Comparison of ENCODE assay signal across 21 cellular contexts in the genomic region with DNA sequence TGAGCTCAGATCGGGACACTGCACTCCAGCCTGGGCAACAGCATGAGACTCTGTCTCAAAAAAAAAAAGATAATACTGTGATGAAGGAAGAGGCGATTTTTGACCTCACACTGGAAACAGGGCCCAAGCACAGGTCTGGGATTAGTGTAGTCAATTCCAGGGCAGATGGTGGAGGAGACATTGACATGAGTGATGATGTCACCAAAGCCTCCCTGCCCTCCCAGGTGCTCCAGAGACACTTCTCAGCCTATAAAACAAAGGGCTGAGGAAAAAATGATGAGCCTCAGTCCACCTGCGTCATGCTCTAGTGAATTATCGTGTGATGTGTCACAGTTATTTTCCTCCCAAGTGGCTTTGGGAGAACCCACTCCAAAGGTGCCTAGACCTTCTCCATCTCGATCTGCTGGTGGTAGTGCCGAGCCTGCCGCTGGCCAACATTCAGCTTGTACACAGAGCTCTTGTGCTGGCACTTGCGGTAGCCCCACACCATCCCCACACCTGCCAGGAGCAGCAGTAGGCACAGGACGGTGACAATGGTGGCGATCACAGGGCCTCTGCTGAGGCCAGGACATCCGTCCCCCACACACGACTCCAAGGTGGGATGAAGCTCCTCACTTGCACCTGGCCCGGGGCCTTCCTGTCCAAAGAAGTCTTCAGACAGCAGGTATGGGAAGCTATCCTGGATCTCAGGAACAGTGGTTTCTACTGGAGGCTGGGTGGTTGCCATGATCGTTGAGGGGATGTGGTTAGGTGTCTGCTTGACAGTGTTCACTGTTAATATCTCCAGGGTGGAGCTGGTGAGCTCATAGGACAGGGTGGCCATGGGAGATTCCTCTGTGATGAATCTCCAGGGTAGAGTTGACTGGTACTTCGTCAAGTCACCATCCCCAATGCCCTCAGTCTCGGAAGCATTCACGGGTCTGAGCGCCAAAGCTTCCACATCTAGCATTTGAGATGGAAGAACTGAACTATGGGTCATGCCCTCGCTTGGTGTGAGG. TPM values are rescaled to one million over a fixed set of nuclear protein-coding genes. Genes with fewer than 3 reads are reported as not detected.
DNase-seq lines count a peak whose midpoint lies in the region; ATAC-seq and TF ChIP-seq lines count a peak whose summit lies in the region.
"Had no signal": no experiment of that assay in that cellular context is flagged by ENCODE, and none has a peak within 500 bp of the region (broad histone marks: within the 10 kb centered on the region; RNA-seq: fewer than 3 reads in every experiment).

No MANE protein-coding gene starts in this region.

- no peaks in the 10 kb centered on the region for H3K36me3 Mint-ChIP-seq in activated CD4-positive, alpha-beta T cell treated with anti-CD3 and anti-CD28 coated beads, Interleukin-2, amount 10 ng/mL, durations not matched to agents 7 days and 5 days (ENCODE audit: low read depth)
- H3K36me3 Mint-ChIP-seq: CD4-positive, alpha-beta memory T cell had no signal

- no peaks in the 10 kb centered on the region for H3K36me3 ChIP-seq in lung (ENCODE audit: control insufficient read depth in 2 of 2, insufficient read depth in 2 of 2, low read length in 2 of 2)
- H3K36me3 ChIP-seq: colonic mucosa, spleen, thyroid gland had no signal

- H3K4me3 ChIP-seq in lung, result no peak overlapping the region
- H3K4me3 ChIP-seq: colonic mucosa, SK-N-MC, spleen, thyroid gland had no signal

- TF ChIP-seq CTCF in lung (IDR thresholded peaks at IDR 0.05; ENCODE audit: control extremely low read depth, extremely low read depth), result no peak

- no peak overlapping the region for H3K4me3 Mint-ChIP-seq in activated CD4-positive, alpha-beta T cell treated with anti-CD3 and anti-CD28 coated beads, Interleukin-2, amount 10 ng/mL, durations not matched to agents 7 days and 5 days
- H3K4me3 Mint-ChIP-seq: CD4-positive, alpha-beta memory T cell had no signal

- POLR2A ChIA-PET in activated CD4-positive, alpha-beta T cell treated with anti-CD3 and anti-CD28 coated beads, Interleukin-2, amount 10 ng/mL, durations not matched to agents 7 days and 5 days (lab: Charles Lee), result no interaction called here

- H3K27ac Mint-ChIP-seq in activated CD4-positive, alpha-beta T cell treated with anti-CD3 and anti-CD28 coated beads, Interleukin-2, amount 10 ng/mL, durations not matched to agents 7 days and 5 days, result no peak overlapping the region
- H3K27ac Mint-ChIP-seq: CD4-positive, alpha-beta memory T cell had no signal

- ATAC-seq in lung (ENCODE audit: insufficient read depth, low FRiP score) (peak; percentile 37), HG02571 (IDR thresholded peaks at IDR 0.05; ENCODE audit: unreplicated experiment) (no peak), GM21723 (IDR thresholded peaks at IDR 0.05; ENCODE audit: unreplicated experiment) (no peak)

- peaks cover 2 to 3% of the 10 kb centered on the region in 2 donors for H3K4me1 ChIP-seq in lung (ENCODE audit: control insufficient read depth in 2 of 2, insufficient read depth in 2 of 2, low read length in 2 of 2)
- H3K4me1 ChIP-seq: colonic mucosa, thyroid gland had no signal

- DNase-seq in DMS53 treated with DMSO at 0.1 percent for 48 hours (lab: John Stamatoyannopoulos, UW; ENCODE audit: unreplicated experiment), result peak; percentile 42
- DNase-seq in HT-29 (ENCODE audit: low spot score), result peak; percentile 2
- peak; percentile 26 for DNase-seq in SW480 (ENCODE audit: low spot score)
- no peak for DNase-seq in lung (ENCODE audit: low spot score)
- DNase-seq in midbrain (lab: John Stamatoyannopoulos, UW), result no peak
- DNase-seq in activated CD4-positive, alpha-beta T cell treated with anti-CD3 and anti-CD28 coated beads, Interleukin-2, amount 10 ng/mL, durations not matched to agents 7 days and 5 days, result no peak
- DNase-seq: activated CD4-positive, alpha-beta T cell treated with anti-CD3 and anti-CD28 coated beads, Interleukin-2, amount 50 U/mL, for 4 hours; CD4-positive, alpha-beta memory T cell; colonic mucosa; KBM-7; kidney; NCI-H187; retina; spleen; stimulated activated CD4-positive, alpha-beta T cell treated with anti-CD3 and anti-CD28 coated beads, Interleukin-4, amount 100 ng/mL, for 1 hour; stimulated activated naive CD4-positive, alpha-beta T cell treated with Interleukin-2 at 50 U/mL for 16 hours; T-helper 2 cell; thyroid gland had no signal

- 93 to 95% methylated on average over 19 of the region's 19 CpGs for WGBS in lung, 2 donors

- no peaks in the 10 kb centered on the region for H3K27me3 ChIP-seq in lung (ENCODE audit: control insufficient read depth, insufficient read depth)
- H3K27me3 ChIP-seq: colonic mucosa, spleen, thyroid gland had no signal

- no peaks in the 10 kb centered on the region for H3K27me3 Mint-ChIP-seq in activated CD4-positive, alpha-beta T cell treated with anti-CD3 and anti-CD28 coated beads, Interleukin-2, amount 10 ng/mL, durations not matched to agents 7 days and 5 days

- peaks cover 0 to 6% of the 10 kb centered on the region in 2 donors for H3K9me3 ChIP-seq in lung (ENCODE audit: control insufficient read depth in 2 of 2, insufficient read depth in 1 of 2, low read length in 1 of 2)
- H3K9me3 ChIP-seq: colonic mucosa, spleen, thyroid gland had no signal

- no peaks in the 10 kb centered on the region for H3K4me1 Mint-ChIP-seq in activated CD4-positive, alpha-beta T cell treated with anti-CD3 and anti-CD28 coated beads, Interleukin-2, amount 10 ng/mL, durations not matched to agents 7 days and 5 days
- H3K4me1 Mint-ChIP-seq: CD4-positive, alpha-beta memory T cell had no signal

- CTCF ChIA-PET in activated CD4-positive, alpha-beta T cell treated with anti-CD3 and anti-CD28 coated beads, Interleukin-2, amount 10 ng/mL, durations not matched to agents 7 days and 5 days (lab: Charles Lee), result no interaction called here

- no peak overlapping the region for H3K27ac ChIP-seq in lung (ENCODE audit: low read depth in 1 of 2, low read length in 1 of 2)
- H3K27ac ChIP-seq: colonic mucosa, SK-N-MC, spleen, thyroid gland had no signal

- H3K9me3 Mint-ChIP-seq in activated CD4-positive, alpha-beta T cell treated with anti-CD3 and anti-CD28 coated beads, Interleukin-2, amount 10 ng/mL, durations not matched to agents 7 days and 5 days, result no peaks in the 10 kb centered on the region

RNA-seq across cellular contexts. Expression of gene CRTAP, which starts 38.8 kb away (rescaled TPM):
- total RNA-seq in HT-29 (2014; rRNA removed; shearing (Covaris generic)), result 24.4 and 36.0 TPM in 2 replicates
- total RNA-seq in lung, result 100 to 1,000 TPM; 180 to 233 TPM
- polyA plus RNA-seq in lung, result 100 to 1,000 TPM in 1 of 2 donors, 10 to 100 TPM in 1; 78.4 to 105 TPM
- total RNA-seq in activated CD4-positive, alpha-beta T cell treated with anti-CD3 and anti-CD28 coated beads, Interleukin-2, amount 10 ng/mL, durations not matched to agents 7 days and 5 days, result 10 to 100 TPM; 38.8 to 39.3 TPM

RNA-seq across cellular contexts. Expression of gene GLB1, which starts 55.7 kb away (rescaled TPM):
- total RNA-seq in HT-29 (2014; rRNA removed; shearing (Covaris generic)), result 30.0 and 31.1 TPM in 2 replicates
- total RNA-seq in lung, result 10 to 100 TPM; 38.6 to 89.8 TPM
- polyA plus RNA-seq in lung, result 10 to 100 TPM; 13.9 to 47.3 TPM
- 10 to 100 TPM; 45.4 to 46.5 TPM for total RNA-seq in activated CD4-positive, alpha-beta T cell treated with anti-CD3 and anti-CD28 coated beads, Interleukin-2, amount 10 ng/mL, durations not matched to agents 7 days and 5 days

RNA-seq across cellular contexts. Expression of gene TMPPE, which starts 55.7 kb away (rescaled TPM):
- total RNA-seq in HT-29 (2014; rRNA removed; shearing (Covaris generic)), result 3.1 and 3.8 TPM in 2 replicates
- total RNA-seq in lung, result 10 to 100 TPM in 1 of 2 donors, 1 to 10 TPM in 1; 8.4 to 16.5 TPM
- 1 to 10 TPM; 1.4 to 2.1 TPM for polyA plus RNA-seq in lung
- total RNA-seq in activated CD4-positive, alpha-beta T cell treated with anti-CD3 and anti-CD28 coated beads, Interleukin-2, amount 10 ng/mL, durations not matched to agents 7 days and 5 days, result 10 to 100 TPM; 13.4 to 14.3 TPM

Comparison
In these comparisons a context has a peak if more than half of its experiments do, and no peak if none do; other contexts are left out.
1. DNase-seq: peak in DMS53 treated with DMSO at 0.1 percent for 48 hours (single experiment), HT-29 (single experiment) and SW480 (single experiment); none in lung (single experiment), midbrain (single experiment) and activated CD4-positive, alpha-beta T cell treated with anti-CD3 and anti-CD28 coated beads, Interleukin-2, amount 10 ng/mL, durations not matched to agents 7 days and 5 days (single experiment).